ENCODE assay signal across 30 cellular contexts in the genomic region with DNA sequence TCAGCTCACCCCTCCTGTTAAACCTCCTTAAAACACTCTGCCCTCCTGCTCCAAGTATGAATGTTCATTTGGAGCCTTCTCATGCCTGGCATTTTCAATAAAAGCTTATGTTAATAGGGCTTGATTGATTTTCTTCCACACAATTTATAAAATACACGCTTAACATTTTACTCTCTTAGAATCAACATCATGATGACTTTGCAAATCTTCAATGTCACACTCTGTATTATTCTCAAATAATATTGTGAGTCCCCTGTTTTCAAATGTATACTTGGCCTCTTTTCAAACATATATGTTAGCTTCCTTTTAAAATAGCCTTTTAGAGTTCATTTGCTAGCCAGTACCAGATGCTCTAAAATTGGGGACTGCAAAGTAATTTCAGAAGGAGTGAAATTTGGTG.
"Had no signal": no experiment of that assay in that cellular context is flagged by ENCODE, and none has a peak within 500 bp of the region (broad histone marks: within the 10 kb centered on the region; RNA-seq: fewer than 3 reads in every experiment).

No MANE protein-coding gene starts in this region.

- DNase-seq: naive thymus-derived CD4-positive, alpha-beta T cell; natural killer cell; nucleus accumbens; pancreas; psoas muscle; right cardiac atrium; spleen; stimulated activated CD4-positive, alpha-beta T cell treated with anti-CD3 and anti-CD28 coated beads, Interleukin-12 subunit alpha, Interleukin-12 subunit beta, amount 100 ng/mL, for 4 hours; stimulated activated CD4-positive, alpha-beta T cell treated with anti-CD3 and anti-CD28 coated beads, Interleukin-1b, Interleukin-23, amount 100 ng/mL, for 48 hours; stimulated activated CD4-positive, alpha-beta T cell treated with anti-CD3 and anti-CD28 coated beads, Interleukin-4, amount 100 ng/mL, for 1 hour; stimulated activated CD4-positive, alpha-beta T cell treated with anti-CD3 and anti-CD28 coated beads, Interleukin-4, amount 100 ng/mL, for 4 hours; stimulated activated CD8-positive, alpha-beta memory T cell treated with anti-CD3 and anti-CD28 coated beads, Interleukin-4, amount 100 ng/mL, for 48 hours; stimulated activated naive CD4-positive, alpha-beta T cell; stimulated activated naive CD8-positive, alpha-beta T cell treated with anti-CD3 and anti-CD28 coated beads, Interleukin-15, amount 100 ng/mL, for 72 hours; stimulated activated naive CD8-positive, alpha-beta T cell treated with anti-CD3 and anti-CD28 coated beads, Interleukin-15, Interleukin-2, amounts not matched to agents 100 U/mL and 50 U/mL, for 24 hours; substantia nigra; testis; tibial artery; transverse colon; upper lobe of right lung; uterus had no signal

- ATAC-seq: naive thymus-derived CD4-positive, alpha-beta T cell; natural killer cell; pancreas; psoas muscle; right cardiac atrium; sciatic nerve; stimulated activated memory B cell treated with anti-CD40 and anti-IgM and Interleukin-4, amounts not matched to agents 10 μg/mL and 1 μg/mL and 100 μg/mL, for 72 hours; stimulated activated naive CD8-positive, alpha-beta T cell treated with anti-CD3 and anti-CD28 coated beads, Interleukin-15, amount 100 ng/mL, for 72 hours; stimulated activated naive CD8-positive, alpha-beta T cell treated with anti-CD3 and anti-CD28 coated beads, Interleukin-15, Interleukin-2, amounts not matched to agents 100 U/mL and 50 U/mL, for 24 hours; upper lobe of right lung had no signal

- H3K4me3 Mint-ChIP-seq: naive thymus-derived CD4-positive, alpha-beta T cell; natural killer cell; nephron; stimulated activated memory B cell treated with anti-CD40 and anti-IgM and Interleukin-4, amounts not matched to agents 10 μg/mL and 1 μg/mL and 100 μg/mL, for 72 hours; stimulated activated naive CD8-positive, alpha-beta T cell treated with anti-CD3 and anti-CD28 coated beads, Interleukin-15, amount 100 ng/mL, for 72 hours; type B pancreatic cell had no signal

- H3K36me3 ChIP-seq: neutrophil, pancreas, spleen, suprapubic skin, tibial artery, transverse colon, upper lobe of right lung, uterus had no signal

- H3K4me3 ChIP-seq: pancreas, psoas muscle, skin epidermis, smooth muscle cell, spleen, suprapubic skin, testis, tibial artery, transverse colon, upper lobe of right lung, uterus had no signal

- H3K9me3 ChIP-seq: neutrophil, pancreas, psoas muscle, spleen, suprapubic skin, testis, tibial artery, transverse colon, upper lobe of right lung, uterus had no signal

- H3K4me1 ChIP-seq: pancreas, psoas muscle, spleen, suprapubic skin, testis, tibial artery, transverse colon, upper lobe of right lung, uterus had no signal

- FAIRE-seq: pancreas had no signal

- H3K27ac ChIP-seq: neutrophil, pancreas, psoas muscle, skin epidermis, spleen, suprapubic skin, testis, tibial artery, transverse colon, upper lobe of right lung, uterus had no signal

- H3K27me3 ChIP-seq: neutrophil, pancreas, spleen, suprapubic skin, testis, tibial artery, transverse colon, upper lobe of right lung, uterus had no signal

- H3K36me3 Mint-ChIP-seq: naive thymus-derived CD4-positive, alpha-beta T cell; stimulated activated memory B cell treated with anti-CD40 and anti-IgM and Interleukin-4, amounts not matched to agents 10 μg/mL and 1 μg/mL and 100 μg/mL, for 72 hours; type B pancreatic cell had no signal

- H3K4me2 ChIP-seq: smooth muscle cell had no signal

- H3K4me1 Mint-ChIP-seq: naive thymus-derived CD4-positive, alpha-beta T cell; natural killer cell; stimulated activated memory B cell treated with anti-CD40 and anti-IgM and Interleukin-4, amounts not matched to agents 10 μg/mL and 1 μg/mL and 100 μg/mL, for 72 hours; stimulated activated naive CD8-positive, alpha-beta T cell treated with anti-CD3 and anti-CD28 coated beads, Interleukin-15, amount 100 ng/mL, for 72 hours had no signal

- H3K9me3 Mint-ChIP-seq: nephron, type B pancreatic cell had no signal

- H3K27ac Mint-ChIP-seq: naive thymus-derived CD4-positive, alpha-beta T cell; natural killer cell; nephron; progenitor cell of endocrine pancreas; stimulated activated memory B cell treated with anti-CD40 and anti-IgM and Interleukin-4, amounts not matched to agents 10 μg/mL and 1 μg/mL and 100 μg/mL, for 72 hours; stimulated activated naive CD8-positive, alpha-beta T cell treated with anti-CD3 and anti-CD28 coated beads, Interleukin-15, amount 100 ng/mL, for 72 hours; type B pancreatic cell had no signal

- H3K27me3 Mint-ChIP-seq: naive thymus-derived CD4-positive, alpha-beta T cell; progenitor cell of endocrine pancreas; stimulated activated memory B cell treated with anti-CD40 and anti-IgM and Interleukin-4, amounts not matched to agents 10 μg/mL and 1 μg/mL and 100 μg/mL, for 72 hours; stimulated activated naive CD8-positive, alpha-beta T cell treated with anti-CD3 and anti-CD28 coated beads, Interleukin-15, amount 100 ng/mL, for 72 hours; type B pancreatic cell had no signal
